16 cellular contexts compared by ENCODE assay signal in the genomic region with DNA sequence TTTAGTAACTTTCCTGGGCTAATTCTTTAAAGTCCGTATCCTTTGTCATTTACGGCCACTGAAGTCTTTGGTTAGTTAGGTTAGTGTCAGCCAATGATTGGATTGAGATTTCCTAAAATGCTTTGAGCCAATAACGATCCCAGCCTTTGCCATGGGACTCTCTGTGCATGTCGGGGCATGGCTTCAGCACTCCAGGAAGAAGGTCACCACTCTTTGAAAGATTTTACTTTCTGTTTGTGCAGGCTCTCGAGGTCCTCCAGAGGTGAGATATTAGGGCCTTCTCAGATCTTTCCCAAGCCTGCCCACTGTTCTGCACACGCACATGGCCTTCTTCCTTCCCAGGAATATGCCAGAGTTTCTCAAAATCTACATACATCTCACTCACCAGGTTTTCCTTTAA.
DNase-seq lines count a peak whose midpoint lies in the region; ATAC-seq and TF ChIP-seq lines count a peak whose summit lies in the region.
"Had no signal": no experiment of that assay in that cellular context is flagged by ENCODE, and none has a peak within 500 bp of the region (broad histone marks: within the 10 kb centered on the region; RNA-seq: fewer than 3 reads in every experiment).

No MANE protein-coding gene starts in this region.

- no peaks in the 10 kb centered on the region for H3K4me1 ChIP-seq in breast epithelium
- H3K4me1 ChIP-seq: A549, Caco-2 had no signal

- no peak overlapping the region for H3K27ac ChIP-seq in breast epithelium
- H3K27ac ChIP-seq: 22Rv1, A549, C4-2B had no signal

- BruUV-seq in MCF 10A (replicated peaks; lab: Mats Ljungman, UMichigan) = no TSS peak

- peaks cover 0 to 25% of the 10 kb centered on the region in 2 donors for H3K9me3 ChIP-seq in breast epithelium
- H3K9me3 ChIP-seq: A549 had no signal

- POLR2A ChIA-PET in MCF 10A (lab: Yijun Ruan, JAX) = no interaction called here

- H3K36me3 ChIP-seq in breast epithelium = no peaks in the 10 kb centered on the region

- H3K9me3 Mint-ChIP-seq in MCF 10A (ENCODE audit: unreplicated experiment) = peaks cover 8% of the 10 kb centered on the region
- peaks cover 12% of the 10 kb centered on the region for H3K9me3 Mint-ChIP-seq in neural crest cell

- no peak overlapping the region for H3K4me3 ChIP-seq in breast epithelium
- H3K4me3 ChIP-seq: A549 had no signal

- H3K27ac Mint-ChIP-seq in MCF 10A (ENCODE audit: low read depth, unreplicated experiment) = peak overlapping the region; percentile 74
- H3K27ac Mint-ChIP-seq in neural crest cell (ENCODE audit: unreplicated experiment) = peak overlapping the region; percentile 75
- H3K27ac Mint-ChIP-seq: CD4-positive, alpha-beta T cell had no signal

- TF ChIP-seq POLR2A in breast epithelium (IDR thresholded peaks at IDR 0.05) = no peak

- no peak for DNase-seq in MCF 10A (ENCODE audit: unreplicated experiment)
- no peak for DNase-seq in breast epithelium (ENCODE audit: low spot score in 2 of 2)
- DNase-seq in OCI-M1 (lab: John Stamatoyannopoulos, UW) = peak; percentile 10
- DNase-seq in neural crest cell (ENCODE audit: low read depth, low spot score) = no peak
- no peak for DNase-seq in T-helper 2 cell
- no peak for DNase-seq in NCI-H82 (lab: John Stamatoyannopoulos, UW)
- DNase-seq: AML-193; Caco-2; CD4-positive, alpha-beta T cell; GOT3; H7 had no signal

- ATAC-seq in HG02642 (IDR thresholded peaks at IDR 0.05; ENCODE audit: poor library complexity, unreplicated experiment) = no peak
- ATAC-seq: A549, HCT116 had no signal

- H3K27me3 ChIP-seq in breast epithelium = no peaks in the 10 kb centered on the region

- H3K4me1 Mint-ChIP-seq in MCF 10A (ENCODE audit: insufficient read depth, unreplicated experiment) = peaks cover 5% of the 10 kb centered on the region
- peaks cover 17% of the 10 kb centered on the region for H3K4me1 Mint-ChIP-seq in neural crest cell

- intact Hi-C loops in MCF 10A (cut with micrococcal nuclease) (no loop called here), breast epithelium (cut with DNase I; ENCODE audit: low total_unique reads) (no loop called here)

- H3K36me3 Mint-ChIP-seq in MCF 10A (ENCODE audit: insufficient read depth, unreplicated experiment) = peaks cover 6% of the 10 kb centered on the region
- H3K36me3 Mint-ChIP-seq in neural crest cell (ENCODE audit: low read depth) = peaks cover 10% of the 10 kb centered on the region

- H3K27me3 Mint-ChIP-seq in MCF 10A (ENCODE audit: insufficient read depth, unreplicated experiment) = no peaks in the 10 kb centered on the region
- H3K27me3 Mint-ChIP-seq in neural crest cell (ENCODE audit: low read depth) = no peaks in the 10 kb centered on the region

- H3K4me3 Mint-ChIP-seq in MCF 10A (ENCODE audit: unreplicated experiment) (peak overlapping the region; percentile 47), neural crest cell (no peak overlapping the region)
- H3K4me3 Mint-ChIP-seq: CD4-positive, alpha-beta T cell had no signal

- CTCF ChIA-PET in MCF 10A (lab: Yijun Ruan, JAX) = no interaction called here

- TF ChIP-seq CTCF in MCF 10A (IDR thresholded peaks at IDR 0.05; ENCODE audit: unreplicated experiment) (no peak), breast epithelium (IDR thresholded peaks at IDR 0.05) (no peak), neural crest cell (conservative IDR thresholded peaks at IDR 0.05) (no peak)
